Comparison of ENCODE assay signal across 10 cellular contexts in genomic region chr5:111703662-111704061, GRCh38. TPM values are rescaled to one million over a fixed set of nuclear protein-coding genes. Genes with fewer than 3 reads are reported as not detected.
A peak's percentile ranks its signal among the peaks of the same experiment; 100 is the strongest.
DNase-seq lines count a peak whose midpoint lies in the region; ATAC-seq and TF ChIP-seq lines count a peak whose summit lies in the region.
"Had no signal": no experiment of that assay in that cellular context is flagged by ENCODE, and none has a peak within 500 bp of the region (broad histone marks: within the 10 kb centered on the region; RNA-seq: fewer than 3 reads in every experiment).

No MANE protein-coding gene starts in this region.

- H3K36me3 Mint-ChIP-seq in activated T-helper 1 cell treated with anti-CD3 and anti-CD28 coated beads, Interleukin-12 subunit alpha, Interleukin-12 subunit beta, Interleukin-2, Interleukin-4 antibody, amounts not matched to agents 30 ng/mL and 10 ng/mL and 1 ng/mL, durations not matched to agents 14 hours and 24 hours and 36 hours (ENCODE audit: low read depth), result no peaks in the 10 kb centered on the region

- H3K27ac ChIP-seq in coronary artery, result no peak overlapping the region
- H3K27ac ChIP-seq in breast epithelium, result no peak overlapping the region

- H3K27me3 ChIP-seq in breast epithelium, result no peaks in the 10 kb centered on the region

- H3K9me3 ChIP-seq in breast epithelium, result no peaks in the 10 kb centered on the region

- no peak for TF ChIP-seq POLR2A in breast epithelium (IDR thresholded peaks at IDR 0.05)

- TF ChIP-seq CTCF in coronary artery (IDR thresholded peaks at IDR 0.05) (no peak), breast epithelium (IDR thresholded peaks at IDR 0.05) (no peak)

- H3K27me3 Mint-ChIP-seq in activated T-helper 1 cell treated with anti-CD3 and anti-CD28 coated beads, Interleukin-12 subunit alpha, Interleukin-12 subunit beta, Interleukin-2, Interleukin-4 antibody, amounts not matched to agents 30 ng/mL and 10 ng/mL and 1 ng/mL, durations not matched to agents 14 hours and 24 hours and 36 hours (ENCODE audit: insufficient read depth), result peaks cover 2% of the 10 kb centered on the region

- peaks cover 23% of the 10 kb centered on the region for H3K4me1 Mint-ChIP-seq in activated T-helper 1 cell treated with anti-CD3 and anti-CD28 coated beads, Interleukin-12 subunit alpha, Interleukin-12 subunit beta, Interleukin-2, Interleukin-4 antibody, amounts not matched to agents 30 ng/mL and 10 ng/mL and 1 ng/mL, durations not matched to agents 14 hours and 24 hours and 36 hours (ENCODE audit: low read depth)

- intact Hi-C loops in activated T-helper 1 cell treated with anti-CD3 and anti-CD28 coated beads, Interleukin-12 subunit alpha, Interleukin-12 subunit beta, Interleukin-2, Interleukin-4 antibody, amounts not matched to agents 30 ng/mL and 10 ng/mL and 1 ng/mL, durations not matched to agents 14 hours and 24 hours and 36 hours (cut with micrococcal nuclease), result no loop called here
- intact Hi-C loops in breast epithelium (cut with DNase I; ENCODE audit: low total_unique reads) (no loop called here), left ventricle myocardium superior (cut with micrococcal nuclease) (no loop called here)

- DNase-seq in activated T-helper 1 cell treated with anti-CD3 and anti-CD28 coated beads, Interleukin-12 subunit alpha, Interleukin-12 subunit beta, Interleukin-2, Interleukin-4 antibody, amounts not matched to agents 30 ng/mL and 10 ng/mL and 1 ng/mL, durations not matched to agents 14 hours and 24 hours and 36 hours (ENCODE audit: low spot score), result peak; percentile 2
- DNase-seq in coronary artery (ENCODE audit: low spot score), result no peak
- DNase-seq in breast epithelium (ENCODE audit: low spot score in 2 of 2), result no peak
- DNase-seq in left ventricle myocardium superior, result no peak
- DNase-seq in DMS153 treated with DMSO at 0.1 percent for 48 hours (lab: John Stamatoyannopoulos, UW; ENCODE audit: unreplicated experiment), result no peak
- DNase-seq: activated T-cell treated with anti-CD3 and anti-CD28 coated beads, Interleukin-2, amount 50 U/mL, for 24 hours; PC-3 had no signal

- no peaks in the 10 kb centered on the region for H3K4me1 ChIP-seq in breast epithelium

- no peaks in the 10 kb centered on the region for H3K36me3 ChIP-seq in breast epithelium

- H3K4me3 Mint-ChIP-seq in activated T-helper 1 cell treated with anti-CD3 and anti-CD28 coated beads, Interleukin-12 subunit alpha, Interleukin-12 subunit beta, Interleukin-2, Interleukin-4 antibody, amounts not matched to agents 30 ng/mL and 10 ng/mL and 1 ng/mL, durations not matched to agents 14 hours and 24 hours and 36 hours, result peak overlapping the region; percentile 11
- H3K4me3 Mint-ChIP-seq: activated T-cell treated with anti-CD3 and anti-CD28 coated beads, Interleukin-2, amount 50 U/mL, for 24 hours had no signal

- H3K4me3 ChIP-seq in coronary artery, result no peak overlapping the region
- H3K4me3 ChIP-seq in breast epithelium, result no peak overlapping the region

- ATAC-seq in GM18508 (IDR thresholded peaks at IDR 0.05; ENCODE audit: insufficient read depth, unreplicated experiment) (peak; percentile 94), GM21390 (IDR thresholded peaks at IDR 0.05; ENCODE audit: unreplicated experiment) (peak; percentile 97), HG03354 (IDR thresholded peaks at IDR 0.05; ENCODE audit: poor library complexity, severe bottlenecking, unreplicated experiment) (peak; percentile 95), left ventricle myocardium superior (no peak)
- ATAC-seq: PC-3 had no signal

- H3K9me3 Mint-ChIP-seq in activated T-helper 1 cell treated with anti-CD3 and anti-CD28 coated beads, Interleukin-12 subunit alpha, Interleukin-12 subunit beta, Interleukin-2, Interleukin-4 antibody, amounts not matched to agents 30 ng/mL and 10 ng/mL and 1 ng/mL, durations not matched to agents 14 hours and 24 hours and 36 hours, result no peaks in the 10 kb centered on the region
- H3K9me3 Mint-ChIP-seq: activated T-cell treated with anti-CD3 and anti-CD28 coated beads, Interleukin-2, amount 50 U/mL, for 24 hours had no signal

- no peak overlapping the region for H3K27ac Mint-ChIP-seq in activated T-helper 1 cell treated with anti-CD3 and anti-CD28 coated beads, Interleukin-12 subunit alpha, Interleukin-12 subunit beta, Interleukin-2, Interleukin-4 antibody, amounts not matched to agents 30 ng/mL and 10 ng/mL and 1 ng/mL, durations not matched to agents 14 hours and 24 hours and 36 hours
- H3K27ac Mint-ChIP-seq: activated T-cell treated with anti-CD3 and anti-CD28 coated beads, Interleukin-2, amount 50 U/mL, for 24 hours had no signal

RNA-seq across cellular contexts. Expression of gene NREP, which starts 53.3 kb away (rescaled TPM):
- 17.6 and 20.7 TPM in 2 replicates for total RNA-seq in activated T-helper 1 cell treated with anti-CD3 and anti-CD28 coated beads, Interleukin-12 subunit alpha, Interleukin-12 subunit beta, Interleukin-2, Interleukin-4 antibody, amounts not matched to agents 30 ng/mL and 10 ng/mL and 1 ng/mL, durations not matched to agents 14 hours and 24 hours and 36 hours
- total RNA-seq in breast epithelium, result 1 to 10 TPM; 3.9 to 9.8 (median 9.1) TPM
- 38.6 TPM for total RNA-seq in left ventricle myocardium superior
